1 cellular context compared by ENCODE assay signal in genomic region chr19:45406165-45406956, GRCh38.
A peak's percentile ranks its signal among the peaks of the same experiment; 100 is the strongest.
TF ChIP-seq lines count a peak whose summit lies in the region.

TSS of gene POLR1G (plus strand) at chr19:45406644. CDS start at chr19:45406697, 53 bp downstream.

TF ChIP-seq in K562, 482 proteins besides CTCF, POLR2A, EP300 and RAD21 (continued from another document and continues in another):
- TF ChIP-seq THAP7 (CRISPR knock-in tag; IDR thresholded peaks at IDR 0.05) = no peak
- TF ChIP-seq C11orf30 (IDR thresholded peaks at IDR 0.05; ENCODE audit: low read depth) = peak; percentile 74; the same call in 1 of the 2 replicates
- TF ChIP-seq ZKSCAN1 (IDR thresholded peaks at IDR 0.05; ENCODE audit: low read depth, low read length) = no peak
- 0 out of 2 replicates have a peak, but pooled peaks have one; percentile 24 for TF ChIP-seq LEF1 (IDR thresholded peaks at IDR 0.05)
- TF ChIP-seq CBX1 (IDR thresholded peaks at IDR 0.05; ENCODE audit: low read depth) = no peak
- TF ChIP-seq GTF2A2 (tag; IDR thresholded peaks at IDR 0.05) = no peak
- peak; percentile 25 for TF ChIP-seq HNRNPLL (IDR thresholded peaks at IDR 0.05; ENCODE audit: low read depth, low read length, poor library complexity, severe bottlenecking)
- TF ChIP-seq HMBOX1 (IDR thresholded peaks at IDR 0.05) = no peak
- peak; percentile 57; the same call in 1 of the 2 replicates for TF ChIP-seq GABPA (tag; conservative IDR thresholded peaks at IDR 0.05; ENCODE audit: low read depth)
- no peak for TF ChIP-seq GMEB1 (CRISPR knock-in tag; IDR thresholded peaks at IDR 0.05)
- TF ChIP-seq SMC3 (conservative IDR thresholded peaks at IDR 0.05; ENCODE audit: insufficient read depth, low read depth, low read length) = no peak
- TF ChIP-seq BCOR (IDR thresholded peaks at IDR 0.05) = no peak
- TF ChIP-seq CBX5 (IDR thresholded peaks at IDR 0.05; ENCODE audit: borderline replicate concordance, low read depth) = no peak
- no peak for TF ChIP-seq SAFB2 (IDR thresholded peaks at IDR 0.05; ENCODE audit: borderline replicate concordance, low read depth, low read length, severe bottlenecking)
- TF ChIP-seq NKRF (IDR thresholded peaks at IDR 0.05; ENCODE audit: borderline replicate concordance) = peak; percentile 100
- TF ChIP-seq IRF2 (CRISPR knock-in tag; IDR thresholded peaks at IDR 0.05) = no peak
- TF ChIP-seq IRF1 (CRISPR knock-in tag; IDR thresholded peaks at IDR 0.05; ENCODE audit: borderline replicate concordance) = no peak
- no peak for TF ChIP-seq PRMT5 (CRISPR knock-in tag; IDR thresholded peaks at IDR 0.05)
- TF ChIP-seq KLF13 (tag; IDR thresholded peaks at IDR 0.05; ENCODE audit: borderline replicate concordance, low read depth) = peak; percentile 90
- TF ChIP-seq HDGF (IDR thresholded peaks at IDR 0.05) = no peak
- TF ChIP-seq MECOM (CRISPR knock-in tag; IDR thresholded peaks at IDR 0.05) = no peak
- no peak for TF ChIP-seq ZNF740 (CRISPR knock-in tag; IDR thresholded peaks at IDR 0.05)
- TF ChIP-seq ZNF740 (tag; IDR thresholded peaks at IDR 0.05) = no peak
- TF ChIP-seq GATA2 (CRISPR knock-in tag; IDR thresholded peaks at IDR 0.05) = no peak
- TF ChIP-seq MAX (CRISPR knock-in tag; IDR thresholded peaks at IDR 0.05) = peak; percentile 97
- TF ChIP-seq PHB (CRISPR knock-in tag; IDR thresholded peaks at IDR 0.05) = no peak
- peak; percentile 63 for TF ChIP-seq L3MBTL2 (IDR thresholded peaks at IDR 0.05)
- TF ChIP-seq HDAC1 (IDR thresholded peaks at IDR 0.05) = peak; percentile 93 to 100
- TF ChIP-seq RBM34 (IDR thresholded peaks at IDR 0.05; ENCODE audit: borderline replicate concordance, insufficient read depth, low read length) = no peak
- TF ChIP-seq ARNT (IDR thresholded peaks at IDR 0.05) = peak in 1 of 2 experiments; percentile 63; a peak in 1 of 4 replicates
- no peak for TF ChIP-seq TRIM25 (IDR thresholded peaks at IDR 0.05; ENCODE audit: borderline replicate concordance)
- peak; percentile 1; the same call in 1 of the 2 replicates for TF ChIP-seq HEY1 (CRISPR knock-in tag; IDR thresholded peaks at IDR 0.05; ENCODE audit: borderline replicate concordance)
- no peak for TF ChIP-seq ID3 (CRISPR knock-in tag; IDR thresholded peaks at IDR 0.05)
- no peak for TF ChIP-seq ID3 (tag; IDR thresholded peaks at IDR 0.05)
- TF ChIP-seq ZNF263 (CRISPR knock-in tag; IDR thresholded peaks at IDR 0.05; ENCODE audit: borderline replicate concordance) = 0 out of 2 replicates have a peak, but pooled peaks have one; percentile 45
- no peak for TF ChIP-seq HNRNPH1 (optimal IDR thresholded peaks at IDR 0.05; ENCODE audit: low read depth, low read length)
- TF ChIP-seq SMARCA4 (IDR thresholded peaks at IDR 0.05) = no peak
- TF ChIP-seq LARP7 (IDR thresholded peaks at IDR 0.05) = peak; percentile 31; the same call in 1 of the 2 replicates
- TF ChIP-seq LCOR (CRISPR knock-in tag; IDR thresholded peaks at IDR 0.05) = peak; percentile 23; the same call in 1 of the 2 replicates
- 0 out of 2 replicates have a peak, but pooled peaks have one; percentile 6 for TF ChIP-seq NFE2 (IDR thresholded peaks at IDR 0.05; ENCODE audit: low read depth)
- TF ChIP-seq NR2F6 (CRISPR knock-in tag; IDR thresholded peaks at IDR 0.05) = no peak
- TF ChIP-seq MXD1 (CRISPR knock-in tag; IDR thresholded peaks at IDR 0.05; ENCODE audit: borderline replicate concordance, poor library complexity, severe bottlenecking) = peak; percentile 97
- TF ChIP-seq EWSR1 (IDR thresholded peaks at IDR 0.05; ENCODE audit: borderline replicate concordance, low read depth, partially characterized antibody) = no peak
- TF ChIP-seq XRCC5 (IDR thresholded peaks at IDR 0.05; ENCODE audit: low read depth, low read length) = peak; percentile 83; the same call in 1 of the 2 replicates
- no peak for TF ChIP-seq HDAC8 (tag; IDR thresholded peaks at IDR 0.05)
- 0 out of 2 replicates have a peak, but pooled peaks have one; percentile 38 for TF ChIP-seq KAT7 (CRISPR knock-in tag; IDR thresholded peaks at IDR 0.05; ENCODE audit: borderline replicate concordance)
- TF ChIP-seq ZBTB9 (CRISPR knock-in tag; IDR thresholded peaks at IDR 0.05) = 0 out of 2 replicates have a peak, but pooled peaks have one; percentile 44
- TF ChIP-seq U2AF1 (optimal IDR thresholded peaks at IDR 0.05; ENCODE audit: low read depth, low read length) = no peak
- TF ChIP-seq SMAD3 (CRISPR knock-in tag; conservative IDR thresholded peaks at IDR 0.05) = 0 out of 2 replicates have a peak, but pooled peaks have one; percentile 73
- TF ChIP-seq HNRNPK (IDR thresholded peaks at IDR 0.05; ENCODE audit: low read depth, low read length, poor library complexity, severe bottlenecking) = no peak
- no peak for TF ChIP-seq FOXJ3 (CRISPR knock-in tag; IDR thresholded peaks at IDR 0.05)
- TF ChIP-seq RBM25 (IDR thresholded peaks at IDR 0.05; ENCODE audit: low read depth, low read length, severe bottlenecking) = no peak
- peak; percentile 51 for TF ChIP-seq RBBP5 (IDR thresholded peaks at IDR 0.05; ENCODE audit: borderline replicate concordance, insufficient read depth, low read length, poor library complexity, severe bottlenecking)
- TF ChIP-seq ZNF165 (CRISPR knock-in tag; IDR thresholded peaks at IDR 0.05; ENCODE audit: borderline replicate concordance) = no peak
- TF ChIP-seq TCF7 (IDR thresholded peaks at IDR 0.05; ENCODE audit: borderline replicate concordance) = no peak
